In genomic region chr17:71936977-71937376, GRCh38 we compare ENCODE assay signal across 15 cellular contexts.
"Had no signal": no experiment of that assay in that cellular context is flagged by ENCODE, and none has a peak within 500 bp of the region (broad histone marks: within the 10 kb centered on the region; RNA-seq: fewer than 3 reads in every experiment).

No MANE protein-coding gene starts in this region.

- H3K27ac Mint-ChIP-seq: activated naive CD8-positive, alpha-beta T cell treated with anti-CD3 and anti-CD28 coated beads, Interleukin-2, amount 10 ng/mL, durations not matched to agents 7 days and 5 days; brain; naive B cell; stimulated activated memory B cell treated with anti-CD40 and anti-IgM and Interleukin-4, amounts not matched to agents 10 μg/mL and 1 μg/mL and 100 μg/mL, for 72 hours; T-helper 2 cell treated with Interferon-gamma antibody and Interleukin-4, amounts not matched to agents 5 μg/mL and 100 μg/mL, for 36 hours had no signal

- ATAC-seq: stimulated activated memory B cell treated with anti-CD40 and anti-IgM and Interleukin-4, amounts not matched to agents 10 μg/mL and 1 μg/mL and 100 μg/mL, for 72 hours had no signal

- H3K9me3 Mint-ChIP-seq: activated naive CD8-positive, alpha-beta T cell treated with anti-CD3 and anti-CD28 coated beads, Interleukin-2, amount 10 ng/mL, durations not matched to agents 7 days and 5 days; stimulated activated memory B cell treated with anti-CD40 and anti-IgM and Interleukin-4, amounts not matched to agents 10 μg/mL and 1 μg/mL and 100 μg/mL, for 72 hours had no signal

- H3K36me3 Mint-ChIP-seq: activated naive CD8-positive, alpha-beta T cell treated with anti-CD3 and anti-CD28 coated beads, Interleukin-2, amount 10 ng/mL, durations not matched to agents 7 days and 5 days; brain; naive B cell; stimulated activated memory B cell treated with anti-CD40 and anti-IgM and Interleukin-4, amounts not matched to agents 10 μg/mL and 1 μg/mL and 100 μg/mL, for 72 hours had no signal

- H3K36me3 ChIP-seq: ovary had no signal

- H3K27me3 ChIP-seq: ovary had no signal

- H3K4me3 Mint-ChIP-seq: activated naive CD8-positive, alpha-beta T cell treated with anti-CD3 and anti-CD28 coated beads, Interleukin-2, amount 10 ng/mL, durations not matched to agents 7 days and 5 days; naive B cell; stimulated activated memory B cell treated with anti-CD40 and anti-IgM and Interleukin-4, amounts not matched to agents 10 μg/mL and 1 μg/mL and 100 μg/mL, for 72 hours; T-helper 2 cell treated with Interferon-gamma antibody and Interleukin-4, amounts not matched to agents 5 μg/mL and 100 μg/mL, for 36 hours had no signal

- H3K27ac ChIP-seq: ovary had no signal

- DNase-seq: activated CD4-positive, alpha-beta T cell treated with anti-CD3 and anti-CD28 coated beads, Interleukin-2, amount 50 U/mL, for 1 hour; activated CD4-positive, CD25-positive, alpha-beta regulatory T cell; activated CD8-positive, alpha-beta memory T cell treated with anti-CD3 and anti-CD28 coated beads for 24 hours; activated naive CD8-positive, alpha-beta T cell treated with anti-CD3 and anti-CD28 coated beads, Interleukin-2, amount 10 ng/mL, durations not matched to agents 7 days and 5 days; cortex of kidney; effector CD4-positive, alpha-beta T cell; head of caudate nucleus; naive B cell; ovary; stimulated activated CD4-positive, alpha-beta T cell treated with anti-CD3 and anti-CD28 coated beads, Interleukin-12 subunit alpha, Interleukin-12 subunit beta, amount 100 ng/mL, for 4 hours; stimulated activated CD4-positive, alpha-beta T cell treated with anti-CD3 and anti-CD28 coated beads, Interleukin-2, amount 100 ng/mL, for 24 hours had no signal

- H3K4me1 Mint-ChIP-seq: activated naive CD8-positive, alpha-beta T cell treated with anti-CD3 and anti-CD28 coated beads, Interleukin-2, amount 10 ng/mL, durations not matched to agents 7 days and 5 days; naive B cell; stimulated activated memory B cell treated with anti-CD40 and anti-IgM and Interleukin-4, amounts not matched to agents 10 μg/mL and 1 μg/mL and 100 μg/mL, for 72 hours had no signal

- H3K9me3 ChIP-seq: ovary had no signal

- H3K4me3 ChIP-seq: lung, ovary had no signal

- H3K27me3 Mint-ChIP-seq: activated naive CD8-positive, alpha-beta T cell treated with anti-CD3 and anti-CD28 coated beads, Interleukin-2, amount 10 ng/mL, durations not matched to agents 7 days and 5 days; brain; naive B cell; stimulated activated memory B cell treated with anti-CD40 and anti-IgM and Interleukin-4, amounts not matched to agents 10 μg/mL and 1 μg/mL and 100 μg/mL, for 72 hours had no signal
